ENCODE assay signal across 5 cellular contexts in the genomic region with DNA sequence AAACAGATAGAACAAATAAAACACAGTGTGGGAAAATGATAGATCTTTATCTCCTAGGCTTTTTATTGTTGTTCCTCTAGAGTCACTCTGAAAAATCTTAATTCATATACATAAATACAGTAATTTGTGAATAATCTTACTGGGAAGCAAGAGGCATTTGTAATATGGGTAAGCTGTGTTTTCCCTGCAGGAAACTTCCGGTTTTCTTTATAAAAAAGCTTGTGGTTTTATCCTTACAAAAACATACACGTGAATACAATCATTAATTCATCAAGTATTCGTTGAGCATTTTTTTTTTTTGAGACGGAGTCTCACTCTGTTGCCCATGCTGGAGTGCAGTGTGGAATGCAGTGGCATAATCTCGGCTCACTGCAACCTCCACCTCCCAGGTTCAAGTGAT.
"Had no signal": no experiment of that assay in that cellular context is flagged by ENCODE, and none has a peak within 500 bp of the region (broad histone marks: within the 10 kb centered on the region; RNA-seq: fewer than 3 reads in every experiment).

No MANE protein-coding gene starts in this region.

- DNase-seq: IMR-90, KBM-7, KG1 had no signal

- H3K27ac ChIP-seq: HL-60 had no signal

- H3K4me3 ChIP-seq: K562 had no signal
